Comparison of ENCODE assay signal across 1 cellular context in genomic region chr2:33207336-33207735, GRCh38.
TF ChIP-seq lines count a peak whose summit lies in the region.

No MANE protein-coding gene starts in this region.

TF ChIP-seq in IMR-90, 13 proteins besides CTCF, POLR2A, EP300 and RAD21 (continued from another document):
- TF ChIP-seq NFE2L2 (IDR thresholded peaks at IDR 0.05; ENCODE audit: low read depth, low read length), result no peak
